ENCODE assay signal across 8 cellular contexts in the genomic region with DNA sequence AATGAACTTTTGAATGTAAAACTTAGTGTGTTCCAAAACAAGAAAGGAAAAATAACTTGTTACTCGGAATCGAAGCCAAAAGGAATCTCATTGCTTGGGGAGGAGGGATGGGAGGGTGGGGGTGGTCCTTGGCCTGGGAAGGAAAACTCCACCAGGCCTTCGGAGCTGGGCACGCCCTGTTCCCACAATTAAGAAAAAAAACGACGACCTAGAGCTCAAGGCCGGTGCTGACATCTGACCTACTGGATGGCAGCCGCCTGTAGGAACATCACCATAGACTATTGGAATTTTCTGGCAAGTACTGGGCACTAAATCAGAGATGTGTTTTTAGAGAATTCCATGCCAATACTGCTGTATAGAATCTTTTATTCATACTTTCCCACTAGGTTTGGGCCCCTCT. TPM values are rescaled to one million over a fixed set of nuclear protein-coding genes. Genes with fewer than 3 reads are reported as not detected.
DNase-seq lines count a peak whose midpoint lies in the region; ATAC-seq and TF ChIP-seq lines count a peak whose summit lies in the region.

No MANE protein-coding gene starts in this region.

- H3K27me3 Mint-ChIP-seq in activated T-cell treated with anti-CD3 and anti-CD28 coated beads, Interleukin-2, amount 50 U/mL, for 4 hours (ENCODE audit: low read depth): no peaks in the 10 kb centered on the region
- H3K27me3 Mint-ChIP-seq in activated T-helper 1 cell treated with anti-CD3 and anti-CD28 coated beads, Interleukin-12 subunit alpha, Interleukin-12 subunit beta, Interleukin-2, Interleukin-4 antibody, amounts not matched to agents 30 ng/mL and 10 ng/mL and 1 ng/mL, durations not matched to agents 14 hours and 24 hours and 36 hours (ENCODE audit: insufficient read depth): no peaks in the 10 kb centered on the region

- H3K4me3 ChIP-seq in heart right ventricle (peak overlapping the region; percentile 66 to 96 (median 88)), skeletal muscle satellite cell (ENCODE audit: low read length) (peak overlapping the region; percentile 98)

- H3K9me3 ChIP-seq in heart right ventricle (no peaks in the 10 kb centered on the region), skeletal muscle satellite cell (replicated peaks; ENCODE audit: low read length) (no peaks in the 10 kb centered on the region)

- peak overlapping the region; percentile 81 for H3K4me3 Mint-ChIP-seq in activated T-cell treated with anti-CD3 and anti-CD28 coated beads, Interleukin-2, amount 50 U/mL, for 4 hours
- peak overlapping the region; percentile 90 for H3K4me3 Mint-ChIP-seq in activated T-helper 1 cell treated with anti-CD3 and anti-CD28 coated beads, Interleukin-12 subunit alpha, Interleukin-12 subunit beta, Interleukin-2, Interleukin-4 antibody, amounts not matched to agents 30 ng/mL and 10 ng/mL and 1 ng/mL, durations not matched to agents 14 hours and 24 hours and 36 hours

- H3K36me3 ChIP-seq in heart right ventricle: peaks cover 0 to 11% (median 2%) of the 10 kb centered on the region in 9 donors
- peaks cover 4% of the 10 kb centered on the region for H3K36me3 ChIP-seq in skeletal muscle satellite cell (ENCODE audit: insufficient read depth, low read length)

- WGBS in heart right ventricle, 2 donors: 3 to 5% methylated on average over 8 of the region's 8 CpGs

- intact Hi-C loops in activated T-helper 1 cell treated with anti-CD3 and anti-CD28 coated beads, Interleukin-12 subunit alpha, Interleukin-12 subunit beta, Interleukin-2, Interleukin-4 antibody, amounts not matched to agents 30 ng/mL and 10 ng/mL and 1 ng/mL, durations not matched to agents 14 hours and 24 hours and 36 hours (cut with micrococcal nuclease): loop anchor here (5.0 kb wide), 1 partner anchor 45 kb away; no protein-coding TSS in a partner anchor
- intact Hi-C loops in heart right ventricle (cut with DNase I): loop anchor here in 4 of 10 donors (2.0 to 5.0 kb wide), 3 partner anchors 15 to 130 kb away; partner anchors contain the start of gene GNB1 (in 2 of the 4)

- peaks cover 59% of the 10 kb centered on the region for H3K4me1 Mint-ChIP-seq in activated T-cell treated with anti-CD3 and anti-CD28 coated beads, Interleukin-2, amount 50 U/mL, for 4 hours (ENCODE audit: low read depth)
- peaks cover 50% of the 10 kb centered on the region for H3K4me1 Mint-ChIP-seq in activated T-helper 1 cell treated with anti-CD3 and anti-CD28 coated beads, Interleukin-12 subunit alpha, Interleukin-12 subunit beta, Interleukin-2, Interleukin-4 antibody, amounts not matched to agents 30 ng/mL and 10 ng/mL and 1 ng/mL, durations not matched to agents 14 hours and 24 hours and 36 hours (ENCODE audit: low read depth)

- peak overlapping the region; percentile 95 for H3K9ac ChIP-seq in skeletal muscle satellite cell (ENCODE audit: low read depth, low read length)

- peak overlapping the region; percentile 89 to 99 (median 92) for H3K27ac ChIP-seq in heart right ventricle

- no peak for TF ChIP-seq CTCF in heart right ventricle (IDR thresholded peaks at IDR 0.05)

- H3K27me3 ChIP-seq in heart right ventricle: no peaks in the 10 kb centered on the region
- no peaks in the 10 kb centered on the region for H3K27me3 ChIP-seq in skeletal muscle satellite cell (ENCODE audit: control insufficient read depth, insufficient read depth, low read length)

- H3K4me2 ChIP-seq in skeletal muscle satellite cell (ENCODE audit: low read length): peak overlapping the region; percentile 95

- peak overlapping the region; percentile 87 for H3K27ac Mint-ChIP-seq in activated T-helper 1 cell treated with anti-CD3 and anti-CD28 coated beads, Interleukin-12 subunit alpha, Interleukin-12 subunit beta, Interleukin-2, Interleukin-4 antibody, amounts not matched to agents 30 ng/mL and 10 ng/mL and 1 ng/mL, durations not matched to agents 14 hours and 24 hours and 36 hours

- no peaks in the 10 kb centered on the region for H3K9me3 Mint-ChIP-seq in activated T-cell treated with anti-CD3 and anti-CD28 coated beads, Interleukin-2, amount 50 U/mL, for 4 hours
- H3K9me3 Mint-ChIP-seq in activated T-helper 1 cell treated with anti-CD3 and anti-CD28 coated beads, Interleukin-12 subunit alpha, Interleukin-12 subunit beta, Interleukin-2, Interleukin-4 antibody, amounts not matched to agents 30 ng/mL and 10 ng/mL and 1 ng/mL, durations not matched to agents 14 hours and 24 hours and 36 hours: no peaks in the 10 kb centered on the region

- H3K4me1 ChIP-seq in heart right ventricle (peaks cover 24 to 75% (median 69%) of the 10 kb centered on the region in 9 donors), skeletal muscle satellite cell (ENCODE audit: control insufficient read depth, insufficient read depth, low read length) (peaks cover 57% of the 10 kb centered on the region)

- DNase-seq in activated T-cell treated with anti-CD3 and anti-CD28 coated beads, Interleukin-2, amount 50 U/mL, for 4 hours: no peak
- DNase-seq in activated T-cell treated with anti-CD3 and anti-CD28 coated beads for 4 hours (no peak), heart right ventricle (peak in 1 of 2 donors; percentile 58), COR-L47 (lab: John Stamatoyannopoulos, UW) (no peak), NCI-H2107 treated with DMSO at 0.1 percent for 48 hours (lab: John Stamatoyannopoulos, UW; ENCODE audit: unreplicated experiment) (no peak)
- DNase-seq in activated T-helper 1 cell treated with anti-CD3 and anti-CD28 coated beads, Interleukin-12 subunit alpha, Interleukin-12 subunit beta, Interleukin-2, Interleukin-4 antibody, amounts not matched to agents 30 ng/mL and 10 ng/mL and 1 ng/mL, durations not matched to agents 14 hours and 24 hours and 36 hours (ENCODE audit: low spot score): no peak

- no peak for ATAC-seq in activated T-cell treated with anti-CD3 and anti-CD28 coated beads, Interleukin-2, amount 50 U/mL, for 4 hours
- peak in 7 of 8 donors; percentile 20 to 72 (median 57) for ATAC-seq in heart right ventricle
- no peak for ATAC-seq in HG03196 (IDR thresholded peaks at IDR 0.05; ENCODE audit: unreplicated experiment)

- H3K36me3 Mint-ChIP-seq in activated T-cell treated with anti-CD3 and anti-CD28 coated beads, Interleukin-2, amount 50 U/mL, for 4 hours (ENCODE audit: insufficient read depth): peaks cover under 1% of the 10 kb centered on the region
- H3K36me3 Mint-ChIP-seq in activated T-helper 1 cell treated with anti-CD3 and anti-CD28 coated beads, Interleukin-12 subunit alpha, Interleukin-12 subunit beta, Interleukin-2, Interleukin-4 antibody, amounts not matched to agents 30 ng/mL and 10 ng/mL and 1 ng/mL, durations not matched to agents 14 hours and 24 hours and 36 hours (ENCODE audit: low read depth): peaks cover 15% of the 10 kb centered on the region

RNA-seq across cellular contexts. Expression of gene NADK, which starts 0.8 kb away (rescaled TPM):
- 100 to 1,000 TPM in 2 of 3 donors, 10 to 100 TPM in 1; 98.7 to 108 (median 106) TPM for total RNA-seq in activated T-cell treated with anti-CD3 and anti-CD28 coated beads, Interleukin-2, amount 50 U/mL, for 4 hours
- total RNA-seq in activated T-helper 1 cell treated with anti-CD3 and anti-CD28 coated beads, Interleukin-12 subunit alpha, Interleukin-12 subunit beta, Interleukin-2, Interleukin-4 antibody, amounts not matched to agents 30 ng/mL and 10 ng/mL and 1 ng/mL, durations not matched to agents 14 hours and 24 hours and 36 hours: 95.5 and 96.8 TPM in 2 replicates
- 10 to 100 TPM; 15.2 to 40.2 (median 21.9) TPM for total RNA-seq in heart right ventricle
- polyA plus RNA-seq in heart right ventricle: 10 to 100 TPM; 26.2 to 37.5 TPM
- 43.0 and 43.6 TPM in 2 replicates for total RNA-seq in skeletal muscle satellite cell (2012; rRNA removed)

RNA-seq across cellular contexts. Expression of gene CDK11A, which starts 53.4 kb away (rescaled TPM):
- 100 to 1,000 TPM in 2 of 3 donors, 10 to 100 TPM in 1; 90.1 to 143 (median 126) TPM for total RNA-seq in activated T-cell treated with anti-CD3 and anti-CD28 coated beads, Interleukin-2, amount 50 U/mL, for 4 hours
- 74.4 and 81.7 TPM in 2 replicates for total RNA-seq in activated T-helper 1 cell treated with anti-CD3 and anti-CD28 coated beads, Interleukin-12 subunit alpha, Interleukin-12 subunit beta, Interleukin-2, Interleukin-4 antibody, amounts not matched to agents 30 ng/mL and 10 ng/mL and 1 ng/mL, durations not matched to agents 14 hours and 24 hours and 36 hours
- 10 to 100 TPM; 11.6 to 26.3 (median 15.3) TPM for total RNA-seq in heart right ventricle
- polyA plus RNA-seq in heart right ventricle: 10 to 100 TPM; 13.0 to 88.3 TPM
- 7.1 and 10.5 TPM in 2 replicates for total RNA-seq in skeletal muscle satellite cell (2012; rRNA removed)

Comparison
In these comparisons a context has a peak if more than half of its experiments do, and no peak if none do; other contexts are left out.
1. ATAC-seq: peak in heart right ventricle (7 of 8); none in activated T-cell treated with anti-CD3 and anti-CD28 coated beads, Interleukin-2, amount 50 U/mL, for 4 hours (0 of 2) and HG03196 (single experiment).